In genomic region chr10:82176571-82176970, GRCh38 we compare ENCODE assay signal across 18 cellular contexts.
A peak's percentile ranks its signal among the peaks of the same experiment; 100 is the strongest.
DNase-seq lines count a peak whose midpoint lies in the region; ATAC-seq, FAIRE-seq and TF ChIP-seq lines count a peak whose summit lies in the region.
"Had no signal": no experiment of that assay in that cellular context is flagged by ENCODE, and none has a peak within 500 bp of the region (broad histone marks: within the 10 kb centered on the region; RNA-seq: fewer than 3 reads in every experiment).

No MANE protein-coding gene starts in this region.

- H3K9me3 ChIP-seq in H1 (ENCODE audit: insufficient read depth in 2 of 2, low read depth in 1 of 2, low read length in 1 of 2) (no peaks in the 10 kb centered on the region), right cardiac atrium (ENCODE audit: control insufficient read depth, low read length) (no peaks in the 10 kb centered on the region)

- H3K9me3 Mint-ChIP-seq in T-cell: peaks cover 12 to 26% (median 12%) of the 10 kb centered on the region in 3 donors
- H3K9me3 Mint-ChIP-seq: H9 had no signal

- H4K5ac ChIP-seq in H1 (ENCODE audit: insufficient read length, low read depth, low read length): no peak overlapping the region

- TF ChIP-seq POLR2A in H1 (IDR thresholded peaks at IDR 0.05; ENCODE audit: control extremely low read depth in 1 of 2, low read depth in 2 of 2, low read length in 2 of 2): no peak

- no peaks in the 10 kb centered on the region for H3K79me1 ChIP-seq in H1 (ENCODE audit: low read depth, low read length)

- no peak overlapping the region for H3K4me3 Mint-ChIP-seq in T-cell
- H3K4me3 Mint-ChIP-seq: CD14-positive monocyte; CD4-positive, alpha-beta memory T cell; H9 had no signal

- no peaks in the 10 kb centered on the region for H3K36me3 ChIP-seq in H1 (ENCODE audit: control insufficient read depth in 2 of 4, insufficient read depth in 4 of 4, low read length in 3 of 4)

- DNase-seq in DMS53 (lab: John Stamatoyannopoulos, UW) (peak; percentile 4), DMS53 treated with DMSO at 0.1 percent for 48 hours (lab: John Stamatoyannopoulos, UW; ENCODE audit: unreplicated experiment) (no peak), H1 (ENCODE audit: low read depth in 1 of 2, low spot score in 2 of 2) (no peak), left kidney (ENCODE audit: low read depth, low spot score) (peak; percentile 91), right cardiac atrium (no peak), NOMO-1 treated with dmso at 0.1 percent for 144 hours (lab: John Stamatoyannopoulos, UW; ENCODE audit: unreplicated experiment) (no peak), T-cell (no peak)
- DNase-seq: CD4-positive, alpha-beta memory T cell; DMS153; DND-41; EL; GOT3; H9 had no signal

- POLR2A ChIA-PET in H1 (lab: Charles Lee; ENCODE audit: partially characterized antibody) (no interaction called here), T-cell (lab: Charles Lee) (no interaction called here)

- no peak for TF ChIP-seq EP300 in H1 (IDR thresholded peaks at IDR 0.05; ENCODE audit: borderline replicate concordance in 1 of 2, low read depth in 2 of 2, low read length in 2 of 2)

- TF ChIP-seq CTCF in H1 (IDR thresholded peaks at IDR 0.05; ENCODE audit: control extremely low read depth in 1 of 3, insufficient read depth in 1 of 3, low read depth in 1 of 3, low read length in 3 of 3): no peak

- CTCF ChIA-PET in H1 (lab: Charles Lee; ENCODE audit: partially characterized antibody) (interaction anchor here (1.1 to 1.4 kb wide), 2 partner anchors 27 to 75 kb away, joined by 3 to 7 read pairs; no protein-coding TSS in a partner anchor), T-cell (lab: Charles Lee) (no interaction called here)

- no peak overlapping the region for H3K4ac ChIP-seq in H1 (replicated peaks; ENCODE audit: insufficient read length, low read depth, low read length)

- intact Hi-C loops in right cardiac atrium (cut with DNase I): no loop called here

- no peak overlapping the region for H3K56ac ChIP-seq in H1 (replicated peaks; ENCODE audit: insufficient read length, low read depth, low read length)

- FAIRE-seq in H1 (lab: Jason Lieb, UNC): peak; percentile 7
- FAIRE-seq: GM12878 had no signal

- H2BK5ac ChIP-seq in H1 (ENCODE audit: low read depth, low read length): no peak overlapping the region

- no peak overlapping the region for H2BK15ac ChIP-seq in H1 (ENCODE audit: low read length)

- no peak overlapping the region for H2BK120ac ChIP-seq in H1 (replicated peaks; ENCODE audit: low read depth, low read length)

- no peak overlapping the region for H4K8ac ChIP-seq in H1 (ENCODE audit: extremely low read depth, insufficient read depth, low read length)

- H3K79me2 ChIP-seq in H1 (ENCODE audit: control insufficient read depth in 1 of 2, insufficient read depth in 2 of 2, low read length in 2 of 2): no peaks in the 10 kb centered on the region

- no peak overlapping the region for H3K23ac ChIP-seq in H1 (ENCODE audit: insufficient read length)

- H3K27me3 ChIP-seq in H1 (replicated peaks in 1 of 4; ENCODE audit: control insufficient read depth in 3 of 4, extremely low read depth in 1 of 4, insufficient read depth in 3 of 4, low read length in 3 of 4) (no peaks in the 10 kb centered on the region), right cardiac atrium (ENCODE audit: control insufficient read depth, insufficient read depth) (no peaks in the 10 kb centered on the region)
- H3K27me3 ChIP-seq: BLaER1 had no signal

- H2AK5ac ChIP-seq in H1 (ENCODE audit: low read depth, low read length): no peak overlapping the region

- no peak for TF ChIP-seq RAD21 in H1 (IDR thresholded peaks at IDR 0.05 in 1 of 2, conservative IDR thresholded peaks at IDR 0.05 in 1 of 2; ENCODE audit: low read depth in 2 of 2, low read length in 2 of 2)

- H4K91ac ChIP-seq in H1 (replicated peaks; ENCODE audit: insufficient read length, low read length): no peak overlapping the region

- H2BK12ac ChIP-seq in H1 (ENCODE audit: low read depth, low read length): no peak overlapping the region; the same call in 1 of the 2 replicates

- WGBS in H1 (ENCODE audit: extremely low coverage in 1 of 2, insufficient coverage in 1 of 2, insufficient read length in 1 of 2, insufficient replicate concordance in 2 of 2, low coverage in 1 of 2, low lambda C conversion rate in 2 of 2, missing lambda C conversion rate in 1 of 2), 2 experiments: 93% methylated on average over 3 of the region's 3 CpGs; no CpG with 5 or more reads in 1 of the 2 experiments
- WGBS in right cardiac atrium: 63% methylated on average over 3 of the region's 3 CpGs

- H2BK20ac ChIP-seq in H1 (ENCODE audit: low read length): no peak overlapping the region

- ATAC-seq in right cardiac atrium (no peak), T-cell (replicated peaks in 1 of 4) (no peak)
- ATAC-seq: GM12878 had no signal

- 0 out of 2 replicates have a peak, but pooled peaks cover 2% of the 10 kb centered on the region for H3K23me2 ChIP-seq in H1 (ENCODE audit: low read depth, low read length)

- no peaks in the 10 kb centered on the region for H3K4me1 Mint-ChIP-seq in T-cell
- H3K4me1 Mint-ChIP-seq: CD14-positive monocyte; CD4-positive, alpha-beta memory T cell had no signal

- H3K4me2 ChIP-seq in H1 (ENCODE audit: insufficient read depth in 1 of 2, low read depth in 2 of 2, low read length in 2 of 2): no peak overlapping the region
- H3K4me2 ChIP-seq: BLaER1 had no signal

- H3K36me3 Mint-ChIP-seq in T-cell: no peaks in the 10 kb centered on the region
- H3K36me3 Mint-ChIP-seq: CD14-positive monocyte; CD4-positive, alpha-beta memory T cell had no signal

- H3K14ac ChIP-seq in H1 (ENCODE audit: insufficient read length): no peak overlapping the region

- H3K9ac ChIP-seq in H1 (replicated peaks in 1 of 4; ENCODE audit: extremely low read depth in 1 of 4, low read depth in 3 of 4, low read length in 3 of 4): no peak overlapping the region
- H3K9ac ChIP-seq: BLaER1 had no signal

- no peak overlapping the region for H3K27ac ChIP-seq in H1 (ENCODE audit: low read depth, low read length)
- no peak overlapping the region for H3K27ac ChIP-seq in right cardiac atrium (ENCODE audit: low read length)
- H3K27ac ChIP-seq: 22Rv1, BLaER1, HL-60 had no signal

- H4K20me1 ChIP-seq in H1 (replicated peaks in 1 of 2; ENCODE audit: control insufficient read depth in 1 of 2, insufficient read depth in 2 of 2, low read length in 2 of 2): no peaks in the 10 kb centered on the region

- H3K18ac ChIP-seq in H1 (ENCODE audit: extremely low read depth, low read length): no peak overlapping the region

- no peak overlapping the region for H2AFZ ChIP-seq in H1 (ENCODE audit: low read length)

- H3K27me3 Mint-ChIP-seq in T-cell: no peaks in the 10 kb centered on the region
- H3K27me3 Mint-ChIP-seq: CD4-positive, alpha-beta memory T cell had no signal

- H3K4me3 ChIP-seq in H1 (ENCODE audit: extremely low read depth in 1 of 4, insufficient read depth in 2 of 4, low read depth in 3 of 4, low read length in 4 of 4) (no peak overlapping the region), right cardiac atrium (ENCODE audit: low read length) (no peak overlapping the region)
- H3K4me3 ChIP-seq: BLaER1, GM12878 had no signal

- no peaks in the 10 kb centered on the region for H3K4me1 ChIP-seq in H1 (replicated peaks in 1 of 4; ENCODE audit: control insufficient read depth in 3 of 4, insufficient read depth in 4 of 4, low read length in 3 of 4)
- H3K4me1 ChIP-seq in right cardiac atrium (ENCODE audit: control insufficient read depth, insufficient read depth, low read length): no peaks in the 10 kb centered on the region

- H3K27ac Mint-ChIP-seq in T-cell: no peak overlapping the region
- H3K27ac Mint-ChIP-seq: CD14-positive monocyte; CD4-positive, alpha-beta memory T cell had no signal

TF ChIP-seq in H1, 55 proteins besides CTCF, POLR2A, EP300 and RAD21:
- TF ChIP-seq NANOG (IDR thresholded peaks at IDR 0.05; ENCODE audit: insufficient read depth, low read depth, low read length, poor library complexity, severe bottlenecking) (no peak), CBX8 (IDR thresholded peaks at IDR 0.05; ENCODE audit: borderline replicate concordance, low read depth, low read length) (no peak), SAP30 (IDR thresholded peaks at IDR 0.05; ENCODE audit: insufficient read depth, insufficient replicate concordance, low read length) (no peak), MAFK (IDR thresholded peaks at IDR 0.05; ENCODE audit: low read depth, low read length) (no peak), TCF12 (IDR thresholded peaks at IDR 0.05; ENCODE audit: low read depth, low read length) (no peak), E2F6 (IDR thresholded peaks at IDR 0.05) (no peak), SIRT6 (IDR thresholded peaks at IDR 0.05; ENCODE audit: low read length) (no peak), JUN (IDR thresholded peaks at IDR 0.05; ENCODE audit: low read depth, low read length) (no peak), KDM4A (IDR thresholded peaks at IDR 0.05; ENCODE audit: low read depth, low read length, severe bottlenecking) (no peak)

Comparison
In these comparisons a context has a peak if more than half of its experiments do, and no peak if none do; other contexts are left out.
1. DNase-seq: peak in DMS53 (single experiment) and left kidney (single experiment); none in DMS53 treated with DMSO at 0.1 percent for 48 hours (single experiment), H1 (0 of 2), right cardiac atrium (0 of 3), NOMO-1 treated with dmso at 0.1 percent for 144 hours (single experiment) and T-cell (0 of 34).